ENCODE assay signal across 9 cellular contexts in the genomic region with DNA sequence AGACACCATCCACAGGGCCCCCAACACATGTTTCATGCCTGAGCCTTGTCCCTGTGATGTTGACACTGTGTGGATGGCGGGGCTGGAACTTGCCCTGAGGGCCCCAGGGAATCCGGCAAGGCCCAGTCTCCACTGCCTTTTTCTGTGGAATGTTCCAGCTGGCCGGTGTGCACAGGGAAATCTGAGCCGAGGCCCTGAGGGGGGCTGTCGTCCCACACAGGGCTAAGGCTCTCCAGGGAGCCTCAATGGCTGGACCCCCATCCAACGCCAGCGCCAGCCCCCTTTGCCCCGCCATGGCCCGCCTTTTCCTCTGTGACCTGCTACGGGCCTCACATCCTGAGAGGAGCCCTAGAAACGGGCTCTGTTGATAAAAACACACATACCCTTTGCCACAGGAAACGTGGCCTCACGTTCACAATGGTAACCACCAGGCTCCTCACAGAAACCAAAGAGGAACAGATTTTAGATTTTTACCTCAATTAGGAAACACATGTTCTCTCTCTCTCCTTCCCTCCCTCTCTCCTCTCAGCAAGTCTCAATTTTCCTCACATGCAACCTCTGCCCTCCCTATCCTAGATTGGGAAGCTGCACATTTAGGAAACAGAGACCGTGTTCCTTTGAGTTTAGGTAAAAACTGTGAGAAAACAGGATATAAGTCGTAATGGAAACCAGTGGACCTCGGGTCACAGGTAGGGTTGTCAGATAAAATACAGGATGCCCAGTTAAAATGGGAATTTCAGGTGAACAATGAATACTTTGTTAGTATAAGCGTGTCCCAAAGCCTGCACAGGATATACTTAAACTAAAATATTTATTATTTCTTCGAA. TPM values are rescaled to one million over a fixed set of nuclear protein-coding genes. Genes with fewer than 3 reads are reported as not detected.
DNase-seq lines count a peak whose midpoint lies in the region; ATAC-seq and TF ChIP-seq lines count a peak whose summit lies in the region.
"Had no signal": no experiment of that assay in that cellular context is flagged by ENCODE, and none has a peak within 500 bp of the region (broad histone marks: within the 10 kb centered on the region; RNA-seq: fewer than 3 reads in every experiment).

No MANE protein-coding gene starts in this region.

- peak overlapping the region; percentile 96 to 99 (median 98) for H3K27ac Mint-ChIP-seq in naive B cell

- H3K27me3 ChIP-seq in upper lobe of left lung, result no peaks in the 10 kb centered on the region
- no peaks in the 10 kb centered on the region for H3K27me3 ChIP-seq in H7 (ENCODE audit: control insufficient read depth, insufficient read depth, low read length)

- no peak for TF ChIP-seq CTCF in upper lobe of left lung (IDR thresholded peaks at IDR 0.05)

- H3K27me3 Mint-ChIP-seq in naive B cell, result no peaks in the 10 kb centered on the region

- no peaks in the 10 kb centered on the region for H3K9me3 ChIP-seq in upper lobe of left lung
- H3K9me3 ChIP-seq: A549 had no signal

- H3K4me3 ChIP-seq in upper lobe of left lung, result no peak overlapping the region
- H3K4me3 ChIP-seq in H7 (ENCODE audit: insufficient read depth, low read depth, low read length), result no peak overlapping the region
- H3K4me3 ChIP-seq: A549 had no signal

- TF ChIP-seq EP300 in upper lobe of left lung (IDR thresholded peaks at IDR 0.05), result no peak

- H3K36me3 ChIP-seq in upper lobe of left lung (no peaks in the 10 kb centered on the region), H7 (replicated peaks; ENCODE audit: control insufficient read depth, insufficient read depth, low read length) (no peaks in the 10 kb centered on the region)

- H3K4me1 Mint-ChIP-seq in naive B cell, result peaks cover 57 to 93% (median 85%) of the 10 kb centered on the region in 3 donors

- peak; percentile 95 to 98 for ATAC-seq in naive B cell (ENCODE audit: low read depth in 2 of 2)
- no peak for ATAC-seq in upper lobe of left lung (ENCODE audit: low FRiP score in 2 of 2)
- ATAC-seq in HG03139 (IDR thresholded peaks at IDR 0.05; ENCODE audit: unreplicated experiment), result no peak
- ATAC-seq: A549 had no signal

- H3K4me1 ChIP-seq in upper lobe of left lung, result peaks cover 0 to 31% (median 14%) of the 10 kb centered on the region in 4 donors

- H3K27ac ChIP-seq in upper lobe of left lung, result peak overlapping the region in 3 of 4 donors; percentile 17 to 52 (median 44)
- H3K27ac ChIP-seq: A549 had no signal

- TF ChIP-seq POLR2A in upper lobe of left lung (IDR thresholded peaks at IDR 0.05), result no peak

- H3K36me3 Mint-ChIP-seq in naive B cell, result peaks cover 6 to 12% of the 10 kb centered on the region in 2 donors

- H3K4me3 Mint-ChIP-seq in naive B cell, result peak overlapping the region; percentile 53 to 86 (median 72)

- H3K9me3 Mint-ChIP-seq in naive B cell, result no peaks in the 10 kb centered on the region

- WGBS in upper lobe of left lung, 2 donors, result 33 to 44% methylated on average over 14 to 18 of the region's 18 CpGs

- peak; percentile 37 for DNase-seq in SKM-1 treated with dmso at 0.1 percent for 144 hours (lab: John Stamatoyannopoulos, UW; ENCODE audit: unreplicated experiment)
- no peak for DNase-seq in SKM-1 (lab: John Stamatoyannopoulos, UW; ENCODE audit: unreplicated experiment)
- DNase-seq in activated T-helper 9 cell treated with anti-CD3 and anti-CD28 coated beads, Interleukin-2, amount 50 U/mL, for 16 hours (ENCODE audit: low read depth), result peak; percentile 42
- DNase-seq in naive B cell, result peak; percentile 80
- peak in 1 of 2 donors; percentile 74 for DNase-seq in upper lobe of left lung
- DNase-seq in H7, result no peak
- no peak for DNase-seq in HUDEP-2 (lab: John Stamatoyannopoulos, UW; ENCODE audit: unreplicated experiment in 76 of 76)

RNA-seq across cellular contexts. Expression of a gene that starts 13.7 kb away (rescaled TPM):
- polyA plus RNA-seq in naive B cell (ENCODE audit: low read depth in 6 of 6), result 1 to 10 TPM in 4 of 6 donors, under 1 TPM in 2; 0.66 to 2.6 (median 2.3) TPM
- 1 to 10 TPM in 5 of 6 donors, under 1 TPM in 1; 0.98 to 6.2 (median 2.8) TPM for total RNA-seq in upper lobe of left lung
- not detected in 2 replicates for total RNA-seq in H7 (2014; rRNA removed; shearing (Covaris generic))
- polyA plus RNA-seq: A549 had no signal

Comparison
In these comparisons a context has a peak if more than half of its experiments do, and no peak if none do; other contexts are left out.
1. DNase-seq: peak in SKM-1 treated with dmso at 0.1 percent for 144 hours (single experiment), activated T-helper 9 cell treated with anti-CD3 and anti-CD28 coated beads, Interleukin-2, amount 50 U/mL, for 16 hours (single experiment) and naive B cell (single experiment); none in SKM-1 (single experiment), H7 (single experiment) and HUDEP-2 (0 of 76).
2. ATAC-seq: peak in naive B cell (2 of 2); none in upper lobe of left lung (0 of 2) and HG03139 (single experiment).